ENCODE assay signal across 26 cellular contexts in the genomic region with DNA sequence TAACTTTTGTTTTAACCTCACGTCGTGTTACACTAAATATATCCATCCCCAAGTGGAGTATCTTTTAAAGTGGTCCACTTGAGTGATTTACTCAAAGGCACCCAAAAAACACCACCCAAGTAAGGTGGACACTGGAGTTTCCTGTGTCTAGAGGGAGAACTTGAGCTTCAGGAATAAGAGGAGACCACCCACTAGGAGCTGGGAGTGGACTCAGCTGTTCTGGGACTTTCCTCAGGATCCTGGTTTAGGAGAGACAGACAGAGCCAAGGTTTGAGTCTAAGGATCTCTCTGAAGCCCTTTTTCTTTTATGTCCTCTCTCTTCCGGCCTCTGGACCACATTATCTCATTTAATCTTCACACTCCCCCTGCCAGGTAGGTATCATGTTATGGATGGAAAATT.
"Had no signal": no experiment of that assay in that cellular context is flagged by ENCODE, and none has a peak within 500 bp of the region (broad histone marks: within the 10 kb centered on the region; RNA-seq: fewer than 3 reads in every experiment).

No MANE protein-coding gene starts in this region.

- H3K27ac ChIP-seq: stomach, suprapubic skin, testis, thoracic aorta, thyroid gland, tibial artery, tibial nerve, transverse colon, upper lobe of left lung, upper lobe of right lung, uterus, vagina had no signal

- H3K9me3 ChIP-seq: stomach, suprapubic skin, testis, thoracic aorta, thyroid gland, tibial artery, tibial nerve, transverse colon, upper lobe of left lung, upper lobe of right lung, uterus, vagina had no signal

- H3K4me1 ChIP-seq: suprapubic skin, testis, thyroid gland, tibial artery, transverse colon, upper lobe of left lung, upper lobe of right lung, uterus, vagina had no signal

- H3K27me3 ChIP-seq: stomach, suprapubic skin, testis, thyroid gland, tibial artery, tibial nerve, transverse colon, upper lobe of left lung, upper lobe of right lung, uterus, vagina had no signal

- H3K4me3 ChIP-seq: stomach, suprapubic skin, testis, thoracic aorta, thyroid gland, tibial artery, tibial nerve, transverse colon, upper lobe of left lung, upper lobe of right lung, uterus, vagina had no signal

- DNase-seq: stimulated activated CD4-positive, alpha-beta T cell treated with anti-CD3 and anti-CD28 coated beads, Interleukin-2, amount 100 ng/mL, for 48 hours; stimulated activated CD4-positive, alpha-beta T cell treated with anti-CD3 and anti-CD28 coated beads, Interleukin-4, amount 100 ng/mL, for 1 hour; stimulated activated CD4-positive, alpha-beta T cell treated with anti-CD3 and anti-CD28 coated beads, Interleukin-4, amount 100 ng/mL, for 24 hours; stimulated activated CD4-positive, alpha-beta T cell treated with anti-CD3 and anti-CD28 coated beads, Interleukin-4, amount 100 ng/mL, for 4 hours; stimulated activated CD8-positive, alpha-beta memory T cell treated with anti-CD3 and anti-CD28 coated beads, Interleukin-4, amount 100 ng/mL, for 48 hours; stimulated activated naive B cell treated with anti-CD40 and anti-IgM and Interleukin-4, amounts not matched to agents 10 μg/mL and 1 μg/mL and 100 μg/mL, for 72 hours; stimulated activated naive CD4-positive, alpha-beta T cell; stimulated activated naive CD4-positive, alpha-beta T cell treated with Interleukin-2 at 50 U/mL for 16 hours; stimulated activated naive CD8-positive, alpha-beta T cell treated with anti-CD3 and anti-CD28 coated beads, Interleukin-15, amount 100 ng/mL, for 72 hours; stimulated activated naive CD8-positive, alpha-beta T cell treated with anti-CD3 and anti-CD28 coated beads, Interleukin-15, Interleukin-2, amounts not matched to agents 100 U/mL and 50 U/mL, for 24 hours; stomach; substantia nigra; testis; thyroid gland; tibial artery; transverse colon; trophoblast cell; upper lobe of left lung; upper lobe of right lung; uterus had no signal

- ATAC-seq: stimulated activated effector memory CD8-positive, alpha-beta T cell treated with anti-CD3 and anti-CD28 coated beads, Interleukin-12 subunit alpha, Interleukin-12 subunit beta, amount 100 ng/mL, for 72 hours; stimulated activated memory B cell treated with anti-CD40 and anti-IgM and Interleukin-4, amounts not matched to agents 10 μg/mL and 1 μg/mL and 100 μg/mL, for 72 hours; stimulated activated naive B cell treated with anti-CD40 and anti-IgM and Interleukin-4, amounts not matched to agents 10 μg/mL and 1 μg/mL and 100 μg/mL, for 72 hours; stimulated activated naive CD8-positive, alpha-beta T cell treated with anti-CD3 and anti-CD28 coated beads, Interleukin-15, amount 100 ng/mL, for 72 hours; stimulated activated naive CD8-positive, alpha-beta T cell treated with anti-CD3 and anti-CD28 coated beads, Interleukin-15, Interleukin-2, amounts not matched to agents 100 U/mL and 50 U/mL, for 24 hours; upper lobe of right lung had no signal

- H3K36me3 ChIP-seq: suprapubic skin, thoracic aorta, thyroid gland, tibial artery, transverse colon, upper lobe of right lung, uterus, vagina had no signal
